Comparison of ENCODE assay signal across 8 cellular contexts in the genomic region with DNA sequence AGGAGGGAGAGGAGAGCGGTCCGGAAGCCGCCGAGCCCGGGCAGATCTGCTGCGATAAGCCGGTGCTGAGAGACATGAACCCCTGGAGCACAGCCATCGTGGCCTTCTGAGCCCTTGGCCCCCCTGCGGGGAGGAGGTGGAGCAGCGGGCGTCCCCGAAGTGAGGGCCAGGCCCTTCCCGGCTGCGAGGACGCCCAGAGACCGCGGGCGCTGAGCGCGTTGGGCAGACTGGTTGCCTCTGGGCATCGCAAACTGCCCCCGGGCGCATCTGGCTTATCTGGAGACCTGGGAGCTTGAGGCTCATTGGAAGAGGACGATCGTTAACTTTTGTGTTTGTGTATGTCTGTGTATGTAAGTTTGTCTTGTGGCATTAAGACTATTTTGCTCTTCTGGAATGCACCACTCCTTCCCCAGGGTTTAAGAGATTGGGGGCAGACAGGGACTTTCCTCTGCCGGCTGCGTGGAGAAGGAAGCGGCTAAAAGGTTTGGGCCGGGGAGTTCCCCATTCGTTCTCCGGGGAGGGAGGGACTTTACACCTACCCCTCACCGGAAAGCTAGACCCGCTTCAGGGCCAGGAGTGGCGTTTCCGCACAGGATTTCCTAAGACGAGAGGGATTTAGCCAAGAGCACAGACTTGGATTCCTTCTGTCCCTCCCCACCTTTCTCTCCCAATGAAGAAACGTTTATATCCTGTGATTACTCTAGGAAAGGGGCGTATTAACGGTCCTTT. TPM values are rescaled to one million over a fixed set of nuclear protein-coding genes. Genes with fewer than 3 reads are reported as not detected.
DNase-seq lines count a peak whose midpoint lies in the region; ATAC-seq and TF ChIP-seq lines count a peak whose summit lies in the region.

No MANE protein-coding gene starts in this region.

- H3K9me3 Mint-ChIP-seq in CD4-positive, CD25-positive, alpha-beta regulatory T cell = peaks cover 0 to 2% (median 0%) of the 10 kb centered on the region in 7 donors
- H3K9me3 Mint-ChIP-seq in activated naive CD8-positive, alpha-beta T cell (ENCODE audit: low read depth) = no peaks in the 10 kb centered on the region

- peak; percentile 32 to 33 for ATAC-seq in CD4-positive, CD25-positive, alpha-beta regulatory T cell (ENCODE audit: low read depth in 2 of 2)
- ATAC-seq in GM19467 (IDR thresholded peaks at IDR 0.05; ENCODE audit: unreplicated experiment) = peak; percentile 23
- ATAC-seq in psoas muscle = peak; percentile 45 to 59 (median 58)

- peaks cover 28 to 45% (median 39%) of the 10 kb centered on the region in 4 donors for H3K4me1 Mint-ChIP-seq in CD4-positive, CD25-positive, alpha-beta regulatory T cell
- H3K4me1 Mint-ChIP-seq in activated naive CD8-positive, alpha-beta T cell (ENCODE audit: low read depth) = peaks cover 42% of the 10 kb centered on the region

- H3K36me3 Mint-ChIP-seq in CD4-positive, CD25-positive, alpha-beta regulatory T cell = peaks cover 9% of the 10 kb centered on the region
- H3K36me3 Mint-ChIP-seq in activated naive CD8-positive, alpha-beta T cell = peaks cover 21% of the 10 kb centered on the region

- intact Hi-C loops in left ventricle myocardium inferior (cut with micrococcal nuclease) = no loop called here
- intact Hi-C loops in psoas muscle (cut with DNase I) = loop anchor here (2.0 to 10.0 kb wide), 4 partner anchors 27 to 205 kb away; no protein-coding TSS in a partner anchor

- peaks cover 2% of the 10 kb centered on the region for H3K36me3 ChIP-seq in CD4-positive, CD25-positive, alpha-beta regulatory T cell (ENCODE audit: control insufficient read depth, insufficient read depth, low read length)
- peaks cover 7% of the 10 kb centered on the region; the same call in 1 of the 2 replicates for H3K36me3 ChIP-seq in HUES64 (ENCODE audit: insufficient read depth, low read length)
- H3K36me3 ChIP-seq in left ventricle myocardium inferior = peaks cover 7% of the 10 kb centered on the region
- no peaks in the 10 kb centered on the region for H3K36me3 ChIP-seq in psoas muscle (ENCODE audit: insufficient read depth in 1 of 2, low read depth in 1 of 2)

- peak overlapping the region; percentile 96 for H3K4me3 ChIP-seq in CD4-positive, CD25-positive, alpha-beta regulatory T cell (ENCODE audit: low read depth, low read length)
- H3K4me3 ChIP-seq in HUES64 (ENCODE audit: low read length) (peak overlapping the region; percentile 72), left ventricle myocardium inferior (peak overlapping the region; percentile 81), psoas muscle (peak overlapping the region; percentile 91)

- peaks cover 36% of the 10 kb centered on the region for H3K4me1 ChIP-seq in CD4-positive, CD25-positive, alpha-beta regulatory T cell (ENCODE audit: control insufficient read depth, insufficient read depth, low read length, poor library complexity, severe bottlenecking)
- H3K4me1 ChIP-seq in HUES64 (ENCODE audit: insufficient read depth, low read length) (peaks cover 23% of the 10 kb centered on the region), left ventricle myocardium inferior (peaks cover 66% of the 10 kb centered on the region), psoas muscle (peaks cover 44% of the 10 kb centered on the region)

- H3K9ac ChIP-seq in HUES64 (ENCODE audit: low read depth, low read length) = peak overlapping the region; percentile 61

- WGBS in HUES64 = under 1% methylated on average over 39 of the region's 39 CpGs
- 0% methylated on average over 33 to 39 of the region's 39 CpGs for WGBS in psoas muscle, 3 donors

- no peaks in the 10 kb centered on the region for H3K27me3 Mint-ChIP-seq in CD4-positive, CD25-positive, alpha-beta regulatory T cell
- no peaks in the 10 kb centered on the region for H3K27me3 Mint-ChIP-seq in activated naive CD8-positive, alpha-beta T cell

- peak overlapping the region; percentile 89 to 96 (median 96) for H3K27ac Mint-ChIP-seq in CD4-positive, CD25-positive, alpha-beta regulatory T cell
- H3K27ac Mint-ChIP-seq in activated naive CD8-positive, alpha-beta T cell = peak overlapping the region; percentile 92

- H3K9me3 ChIP-seq in CD4-positive, CD25-positive, alpha-beta regulatory T cell (ENCODE audit: control insufficient read depth in 2 of 2, low read length in 2 of 2) = no peaks in the 10 kb centered on the region
- H3K9me3 ChIP-seq in HUES64 (ENCODE audit: insufficient read depth, low read depth, low read length) (no peaks in the 10 kb centered on the region), left ventricle myocardium inferior (replicated peaks) (no peaks in the 10 kb centered on the region), psoas muscle (no peaks in the 10 kb centered on the region)

- no peaks in the 10 kb centered on the region for H3K27me3 ChIP-seq in CD4-positive, CD25-positive, alpha-beta regulatory T cell (ENCODE audit: control insufficient read depth, insufficient read depth, low read length)
- H3K27me3 ChIP-seq in HUES64 (ENCODE audit: insufficient read depth, low read length) = peaks cover 48% of the 10 kb centered on the region
- H3K27me3 ChIP-seq in left ventricle myocardium inferior (ENCODE audit: low read depth) = no peaks in the 10 kb centered on the region
- no peaks in the 10 kb centered on the region for H3K27me3 ChIP-seq in psoas muscle (ENCODE audit: insufficient read depth in 3 of 3, low read length in 2 of 3)

- in situ Hi-C loops in SK-MEL-5 (cut with HindIII; ENCODE audit: low pct_unique_long_range_greater_than_20kb, low sequenced_read_pairs) = no loop called here

- TF ChIP-seq CTCF in left ventricle myocardium inferior (IDR thresholded peaks at IDR 0.05; ENCODE audit: borderline replicate concordance) (no peak), psoas muscle (IDR thresholded peaks at IDR 0.05) (no peak)

- H3K27ac ChIP-seq in CD4-positive, CD25-positive, alpha-beta regulatory T cell (ENCODE audit: insufficient read depth, low read length, poor library complexity, severe bottlenecking) = peak overlapping the region; percentile 97
- no peak overlapping the region for H3K27ac ChIP-seq in HUES64 (ENCODE audit: low read depth, low read length)
- H3K27ac ChIP-seq in left ventricle myocardium inferior (replicated peaks) = peak overlapping the region; percentile 96
- H3K27ac ChIP-seq in psoas muscle = peak overlapping the region; percentile 97

- peak overlapping the region; percentile 91 to 100 (median 97) for H3K4me3 Mint-ChIP-seq in CD4-positive, CD25-positive, alpha-beta regulatory T cell
- H3K4me3 Mint-ChIP-seq in activated naive CD8-positive, alpha-beta T cell = peak overlapping the region; percentile 91

- peak; percentile 71 to 79 (median 75) for DNase-seq in CD4-positive, CD25-positive, alpha-beta regulatory T cell
- DNase-seq in SK-MEL-5 (ENCODE audit: low read depth, low spot score) = peak; percentile 46
- DNase-seq in left ventricle myocardium inferior = peak; percentile 72
- DNase-seq in psoas muscle = peak; percentile 82 to 93
- no peak for DNase-seq in NCI-H1694 treated with DMSO at 0.1 percent for 48 hours (lab: John Stamatoyannopoulos, UW)

RNA-seq across cellular contexts. Expression of a gene that starts 1.4 kb away (rescaled TPM):
- total RNA-seq in CD4-positive, CD25-positive, alpha-beta regulatory T cell = 81.8 TPM
- polyA plus RNA-seq in CD4-positive, CD25-positive, alpha-beta regulatory T cell = 10 to 100 TPM in 1 of 4 donors, 1 to 10 TPM in 3; 6.5 to 14.2 (median 7.7) TPM
- polyA plus RNA-seq in HUES64 (2013, experiment 1 of 2) = 5.6 TPM
- polyA plus RNA-seq in HUES64 (2013, experiment 2 of 2) = 7.2 TPM
- 31.5 and 32.6 TPM in 2 replicates for total RNA-seq in SK-MEL-5 (2014; rRNA removed; shearing (Covaris generic))
- polyA plus RNA-seq in SK-MEL-5 (2015; cell fraction: cytosol; rRNA removed) = 40.8 and 40.9 TPM in 2 replicates
- 34.1 and 48.0 TPM in 2 replicates for polyA plus RNA-seq in SK-MEL-5 (2015; cell fraction: nucleus; rRNA removed)
- total RNA-seq in left ventricle myocardium inferior (22.1 TPM), psoas muscle (100 to 1,000 TPM in 1 of 4 donors, 10 to 100 TPM in 3; 19.9 to 110 (median 48.6) TPM)
- 10 to 100 TPM; 22.8 to 47.5 (median 33.1) TPM for polyA plus RNA-seq in psoas muscle

RNA-seq across cellular contexts. Expression of a gene that starts 56.2 kb away (rescaled TPM):
- 30.5 TPM for total RNA-seq in CD4-positive, CD25-positive, alpha-beta regulatory T cell
- polyA plus RNA-seq in CD4-positive, CD25-positive, alpha-beta regulatory T cell = 10 to 100 TPM; 41.3 to 48.7 (median 45.2) TPM
- 0.10 TPM for polyA plus RNA-seq in HUES64 (2013, experiment 1 of 2)
- 0.25 TPM for polyA plus RNA-seq in HUES64 (2013, experiment 2 of 2)
- 12.4 and 14.8 TPM in 2 replicates for total RNA-seq in SK-MEL-5 (2014; rRNA removed; shearing (Covaris generic))
- polyA plus RNA-seq in SK-MEL-5 (2015; cell fraction: cytosol; rRNA removed) = 10.7 and 11.0 TPM in 2 replicates
- polyA plus RNA-seq in SK-MEL-5 (2015; cell fraction: nucleus; rRNA removed) = 1.6 and 6.5 TPM in 2 replicates
- total RNA-seq in left ventricle myocardium inferior (4.8 TPM), psoas muscle (1 to 10 TPM; 2.0 to 3.0 (median 2.6) TPM)
- under 1 TPM; 0.70 to 0.90 (median 0.84) TPM for polyA plus RNA-seq in psoas muscle
